ENCODE assay signal across 1 cellular context in the genomic region with DNA sequence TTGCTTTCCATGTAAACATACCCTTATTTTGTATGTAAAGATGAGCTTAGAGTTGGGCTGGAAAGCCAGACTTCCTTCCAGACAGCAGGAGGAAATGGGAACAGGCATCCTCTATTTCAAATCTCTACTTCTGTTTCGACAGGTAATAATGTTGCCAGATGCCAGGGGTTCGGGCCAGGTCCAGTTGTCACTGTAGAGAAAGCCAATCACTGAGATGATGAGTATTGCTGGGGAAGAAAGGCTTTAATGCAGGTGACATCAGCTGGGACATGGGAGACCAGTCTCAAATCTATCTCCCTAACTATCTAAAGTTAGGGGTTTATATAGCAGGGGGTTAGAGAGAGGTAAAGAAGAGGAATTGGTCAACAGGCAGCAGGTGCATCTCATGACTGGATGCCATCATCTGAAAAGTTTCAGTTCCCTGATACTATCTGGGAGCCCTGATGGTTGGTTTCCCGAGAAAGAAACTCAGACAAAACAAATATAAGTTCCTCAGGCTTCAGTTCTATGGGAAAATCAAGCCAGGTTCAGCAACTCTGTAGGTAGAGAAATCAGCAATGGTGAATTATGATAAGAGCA.
TF ChIP-seq lines count a peak whose summit lies in the region.

No MANE protein-coding gene starts in this region.

TF ChIP-seq in GM12878, 131 proteins besides CTCF, POLR2A, EP300 and RAD21 (continued from another document):
- TF ChIP-seq, protein P1, sequence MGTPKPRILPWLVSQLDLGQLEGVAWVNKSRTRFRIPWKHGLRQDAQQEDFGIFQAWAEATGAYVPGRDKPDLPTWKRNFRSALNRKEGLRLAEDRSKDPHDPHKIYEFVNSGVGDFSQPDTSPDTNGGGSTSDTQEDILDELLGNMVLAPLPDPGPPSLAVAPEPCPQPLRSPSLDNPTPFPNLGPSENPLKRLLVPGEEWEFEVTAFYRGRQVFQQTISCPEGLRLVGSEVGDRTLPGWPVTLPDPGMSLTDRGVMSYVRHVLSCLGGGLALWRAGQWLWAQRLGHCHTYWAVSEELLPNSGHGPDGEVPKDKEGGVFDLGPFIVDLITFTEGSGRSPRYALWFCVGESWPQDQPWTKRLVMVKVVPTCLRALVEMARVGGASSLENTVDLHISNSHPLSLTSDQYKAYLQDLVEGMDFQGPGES (IDR thresholded peaks at IDR 0.05), result no peak
- TF ChIP-seq PAX5 (IDR thresholded peaks at IDR 0.05; ENCODE audit: borderline replicate concordance, low read depth, low read length), result no peak
- peak; percentile 86 for TF ChIP-seq SPI1 (IDR thresholded peaks at IDR 0.05; ENCODE audit: borderline replicate concordance, insufficient read depth, low read depth, low read length)
- 0 out of 2 replicates have a peak, but pooled peaks have one; percentile 31 for TF ChIP-seq DPF2 (IDR thresholded peaks at IDR 0.05)
